Comparison of ENCODE assay signal across 9 cellular contexts in the genomic region with DNA sequence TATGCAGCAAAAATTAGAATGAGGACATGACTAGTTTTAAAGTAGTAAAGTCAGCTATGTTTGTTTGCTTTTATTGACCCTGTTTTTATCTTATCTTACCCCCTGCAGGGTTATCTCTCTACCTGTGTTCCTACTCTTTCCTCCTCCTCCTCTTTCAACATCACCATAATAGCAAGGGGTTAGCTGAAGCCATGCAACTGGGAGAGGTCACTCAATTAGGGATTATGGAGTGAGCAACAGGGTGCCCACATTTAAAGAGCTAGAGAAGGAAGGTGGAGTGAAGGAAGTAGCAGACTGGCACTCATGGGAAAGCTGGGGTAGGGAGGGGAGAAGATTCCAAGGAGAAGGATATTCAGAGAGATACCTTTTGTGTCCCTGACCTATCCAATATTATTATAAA.
"Had no signal": no experiment of that assay in that cellular context is flagged by ENCODE, and none has a peak within 500 bp of the region (broad histone marks: within the 10 kb centered on the region; RNA-seq: fewer than 3 reads in every experiment).

No MANE protein-coding gene starts in this region.

- DNase-seq: H9, HCEC 1CT, IMR-90, KG1 had no signal

- H3K4me3 ChIP-seq: GM23338, K562 had no signal

- ATAC-seq: GM23338, K562 had no signal

- H3K27ac ChIP-seq: HL-60 had no signal

- FAIRE-seq: H1, H54, K562 had no signal
